ENCODE assay signal across 20 cellular contexts in genomic region chr2:44954306-44954901, GRCh38. TPM values are rescaled to one million over a fixed set of nuclear protein-coding genes. Genes with fewer than 3 reads are reported as not detected.
DNase-seq lines count a peak whose midpoint lies in the region; ATAC-seq and TF ChIP-seq lines count a peak whose summit lies in the region.
"Had no signal": no experiment of that assay in that cellular context is flagged by ENCODE, and none has a peak within 500 bp of the region (broad histone marks: within the 10 kb centered on the region; RNA-seq: fewer than 3 reads in every experiment).

No MANE protein-coding gene starts in this region.

- H3K9ac ChIP-seq in iPS-20b (ENCODE audit: low read depth, low read length) (no peak overlapping the region), skeletal muscle satellite cell (ENCODE audit: low read depth, low read length) (no peak overlapping the region)

- 12 to 13% methylated on average over 29 of the region's 29 CpGs for WGBS in aorta, 2 donors

- TF ChIP-seq CTCF in ascending aorta (IDR thresholded peaks at IDR 0.05) = no peak

- H3K27ac ChIP-seq in ascending aorta = no peak overlapping the region
- no peak overlapping the region for H3K27ac ChIP-seq in iPS-20b (ENCODE audit: low read length)
- no peak overlapping the region for H3K27ac ChIP-seq in aorta (ENCODE audit: low read depth in 1 of 2, low read length in 2 of 2)
- H3K27ac ChIP-seq: C4-2B, SJCRH30 had no signal

- H3K4me1 ChIP-seq in ascending aorta (peaks cover 13 to 27% of the 10 kb centered on the region in 2 donors), iPS-20b (ENCODE audit: insufficient read depth, low read length) (peaks cover 8% of the 10 kb centered on the region), skeletal muscle satellite cell (ENCODE audit: control insufficient read depth, insufficient read depth, low read length) (peaks cover 34% of the 10 kb centered on the region), aorta (ENCODE audit: control insufficient read depth in 1 of 2, insufficient read depth in 2 of 2, low read length in 2 of 2) (no peaks in the 10 kb centered on the region)

- H3K27me3 ChIP-seq in ascending aorta (peaks cover 14% of the 10 kb centered on the region), iPS-20b (ENCODE audit: insufficient read depth, low read length) (peaks cover 95% of the 10 kb centered on the region), skeletal muscle satellite cell (ENCODE audit: control insufficient read depth, insufficient read depth, low read length) (peaks cover 39% of the 10 kb centered on the region), aorta (ENCODE audit: control insufficient read depth in 1 of 2, insufficient read depth in 2 of 2, low read length in 1 of 2) (no peaks in the 10 kb centered on the region)
- H3K27me3 ChIP-seq: SJCRH30 had no signal

- H3K4me3 ChIP-seq in ascending aorta (peak overlapping the region; percentile 33 to 60), iPS-20b (ENCODE audit: low read length) (0 out of 2 replicates have a peak overlapping the region, but pooled peaks have one; percentile 20), skeletal muscle satellite cell (ENCODE audit: low read length) (peak overlapping the region; percentile 61), aorta (ENCODE audit: low read length in 2 of 2) (no peak overlapping the region)
- H3K4me3 ChIP-seq: SJCRH30 had no signal

- ATAC-seq in aorta (ENCODE audit: low FRiP score) = no peak

- no peaks in the 10 kb centered on the region for H3K36me3 ChIP-seq in ascending aorta
- H3K36me3 ChIP-seq in iPS-20b (ENCODE audit: insufficient read depth, low read depth, low read length) = no peaks in the 10 kb centered on the region
- H3K36me3 ChIP-seq in skeletal muscle satellite cell (ENCODE audit: insufficient read depth, low read length) = no peaks in the 10 kb centered on the region
- no peaks in the 10 kb centered on the region for H3K36me3 ChIP-seq in aorta (ENCODE audit: control insufficient read depth in 1 of 2, insufficient read depth in 2 of 2, low read length in 1 of 2)
- H3K36me3 ChIP-seq: SJCRH30 had no signal

- H3K9me3 ChIP-seq in ascending aorta = no peaks in the 10 kb centered on the region
- peaks cover 13% of the 10 kb centered on the region; the same call in 1 of the 2 replicates for H3K9me3 ChIP-seq in iPS-20b (ENCODE audit: insufficient read depth, low read depth, low read length)
- no peaks in the 10 kb centered on the region for H3K9me3 ChIP-seq in skeletal muscle satellite cell (replicated peaks; ENCODE audit: low read length)
- no peaks in the 10 kb centered on the region for H3K9me3 ChIP-seq in aorta (ENCODE audit: control insufficient read depth, low read length)
- H3K9me3 ChIP-seq: SJCRH30 had no signal

- peak overlapping the region; percentile 86 for H3K4me2 ChIP-seq in skeletal muscle satellite cell (ENCODE audit: low read length)

- DNase-seq in NCI-H82 (lab: John Stamatoyannopoulos, UW) (peak; percentile 49), NCI-H82 treated with DMSO at 0.1 percent for 48 hours (lab: John Stamatoyannopoulos, UW; ENCODE audit: unreplicated experiment) (no peak), ascending aorta (ENCODE audit: low spot score in 2 of 2) (no peak), NCI-H1436 treated with DMSO at 0.1 percent for 48 hours (lab: John Stamatoyannopoulos, UW) (no peak), glomerular visceral epithelial cell (ENCODE audit: extremely low spot score) (no peak), aorta (no peak)
- DNase-seq: 8988T; activated CD4-positive, alpha-beta T cell treated with anti-CD3 and anti-CD28 coated beads, Interleukin-2, amount 10 ng/mL, durations not matched to agents 24 days and 14 days; DMS79 treated with DMSO at 0.1 percent for 48 hours; erythroblast; NCI-H1417 treated with DMSO at 0.1 percent for 48 hours; NCI-H2227 treated with DMSO at 0.1 percent for 48 hours; SJCRH30; T1000 had no signal

- intact Hi-C loops in ascending aorta (cut with DNase I) = loop anchor here (2.0 kb wide), 1 partner anchor 566 kb away; no protein-coding TSS in a partner anchor
- intact Hi-C loops in aorta (cut with DNase I) = loop anchor here (5.0 to 10.0 kb wide), 3 partner anchors 472 to 710 kb away; no protein-coding TSS in a partner anchor

RNA-seq across cellular contexts. Expression of gene SIX3, which starts 12.9 kb away (rescaled TPM):
- total RNA-seq in ascending aorta = not detected
- 1.1 and 2.3 TPM in 2 replicates for total RNA-seq in skeletal muscle satellite cell (2012; rRNA removed)
- not detected for total RNA-seq in aorta
- polyA plus RNA-seq in aorta = not detected
- total RNA-seq: activated CD4-positive, alpha-beta T cell treated with anti-CD3 and anti-CD28 coated beads, Interleukin-2, amount 10 ng/mL, durations not matched to agents 24 days and 14 days; left lobe of liver; LHCN-M2; pulmonary artery endothelial cell had no signal

RNA-seq across cellular contexts. Expression of gene SIX2, which starts 54.8 kb away (rescaled TPM):
- total RNA-seq in ascending aorta (22.2 TPM), aorta (1 to 10 TPM; 1.7 to 6.0 TPM)
- total RNA-seq in skeletal muscle satellite cell (2012; rRNA removed) = 9.6 and 13.5 TPM in 2 replicates
- 1 to 10 TPM; 1.8 to 3.4 TPM for polyA plus RNA-seq in aorta
- total RNA-seq: activated CD4-positive, alpha-beta T cell treated with anti-CD3 and anti-CD28 coated beads, Interleukin-2, amount 10 ng/mL, durations not matched to agents 24 days and 14 days; left lobe of liver had no signal

Comparison
In these comparisons a context has a peak if more than half of its experiments do, and no peak if none do; other contexts are left out.
1. H3K4me3 ChIP-seq: peak in ascending aorta (2 of 2), iPS-20b (single experiment) and skeletal muscle satellite cell (single experiment); none in aorta (0 of 2).